13 cellular contexts compared by ENCODE assay signal in the genomic region with DNA sequence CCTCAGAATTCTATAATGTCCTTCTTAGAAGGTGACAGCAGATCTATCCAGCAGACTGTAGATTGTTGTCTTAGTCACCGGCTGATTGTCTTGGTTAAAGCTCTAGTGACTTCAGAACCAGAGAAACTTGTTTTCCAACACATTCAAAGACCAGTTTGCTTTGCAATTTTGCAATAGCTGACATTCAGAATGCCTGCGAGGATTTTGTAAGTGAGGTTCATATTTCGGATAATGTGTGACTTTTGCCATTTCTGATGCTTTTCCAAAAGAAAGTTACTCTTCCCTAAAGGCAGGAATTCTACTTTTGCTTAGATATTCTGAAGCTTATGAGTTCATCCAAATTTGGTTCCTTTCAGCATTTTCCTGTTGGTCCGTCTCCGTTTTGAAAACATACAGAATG. TPM values are rescaled to one million over a fixed set of nuclear protein-coding genes. Genes with fewer than 3 reads are reported as not detected.
DNase-seq lines count a peak whose midpoint lies in the region; ATAC-seq and TF ChIP-seq lines count a peak whose summit lies in the region.
"Had no signal": no experiment of that assay in that cellular context is flagged by ENCODE, and none has a peak within 500 bp of the region (broad histone marks: within the 10 kb centered on the region; RNA-seq: fewer than 3 reads in every experiment).

No MANE protein-coding gene starts in this region.

- TF ChIP-seq CTCF in RWPE1 (conservative IDR thresholded peaks at IDR 0.05; ENCODE audit: low read depth) (no peak), prostate gland (IDR thresholded peaks at IDR 0.05) (no peak)

- peak overlapping the region; percentile 53 for H3K27ac ChIP-seq in ACC112 (ENCODE audit: low read depth, low read length)
- H3K27ac ChIP-seq in RWPE1 = no peak overlapping the region
- H3K27ac ChIP-seq in prostate gland = peak overlapping the region; percentile 65 to 73
- H3K27ac ChIP-seq: BLaER1 treated with 17β-estradiol and CSF1 and Interleukin-3, amounts not matched to agents 10 nM and 100 nM had no signal

- POLR2A ChIA-PET in RWPE1 (lab: Yijun Ruan, JAX; ENCODE audit: low non-redundant PET) = no interaction called here

- H2AFZ ChIP-seq in ACC112 (ENCODE audit: low read length, unreplicated experiment) = peak overlapping the region; percentile 22

- H3K4me1 ChIP-seq in ACC112 (ENCODE audit: control insufficient read depth, insufficient read depth, low read length, unreplicated experiment) = peaks cover 15% of the 10 kb centered on the region
- H3K4me1 ChIP-seq in prostate gland (replicated peaks) = peaks cover 41% of the 10 kb centered on the region

- H3K4me3 ChIP-seq in ACC112 (ENCODE audit: low read depth, low read length) (peak overlapping the region; percentile 29; the same call in 1 of the 2 replicates), prostate gland (no peak overlapping the region)
- H3K4me3 ChIP-seq: BLaER1 treated with 17β-estradiol and CSF1 and Interleukin-3, amounts not matched to agents 10 nM and 100 nM; testis had no signal

- no peak for ATAC-seq in HG02571 (IDR thresholded peaks at IDR 0.05; ENCODE audit: unreplicated experiment)

- no peaks in the 10 kb centered on the region for H3K9me3 ChIP-seq in prostate gland
- H3K9me3 ChIP-seq: BLaER1 treated with 17β-estradiol and CSF1 and Interleukin-3, amounts not matched to agents 10 nM and 100 nM; testis had no signal

- CTCF ChIA-PET in RWPE1 (lab: Yijun Ruan, JAX) = no interaction called here

- intact Hi-C loops in prostate gland (cut with DNase I) = no loop called here

- 31% methylated on average over 5 of the region's 5 CpGs for WGBS in prostate gland

- no peak for TF ChIP-seq POLR2A in prostate gland (IDR thresholded peaks at IDR 0.05)

- H3K36me3 ChIP-seq in ACC112 (ENCODE audit: insufficient read depth, low read length) (no peaks in the 10 kb centered on the region), prostate gland (no peaks in the 10 kb centered on the region)

- no peaks in the 10 kb centered on the region for H3K79me2 ChIP-seq in ACC112 (ENCODE audit: control insufficient read depth, insufficient read depth, low read length, unreplicated experiment)

- no peaks in the 10 kb centered on the region for H3K27me3 ChIP-seq in ACC112 (ENCODE audit: insufficient read depth, low read length)
- no peaks in the 10 kb centered on the region for H3K27me3 ChIP-seq in prostate gland (replicated peaks; ENCODE audit: insufficient read depth)
- H3K27me3 ChIP-seq: BLaER1 treated with 17β-estradiol and CSF1 and Interleukin-3, amounts not matched to agents 10 nM and 100 nM; testis had no signal

- DNase-seq in RWPE1 (ENCODE audit: low spot score) = peak; percentile 45
- peak; percentile 86 for DNase-seq in fibroblast of gingiva (ENCODE audit: low read depth)
- peak; percentile 58 for DNase-seq in prostate gland (ENCODE audit: low spot score)
- DNase-seq in NOMO-1 treated with DMSO at 0.1 percent for 48 hours (lab: John Stamatoyannopoulos, UW; ENCODE audit: unreplicated experiment) = no peak
- DNase-seq in AML-193 (lab: John Stamatoyannopoulos, UW) = no peak
- no peak for DNase-seq in NCI-H2081 (lab: John Stamatoyannopoulos, UW)
- DNase-seq: naive B cell; NCI-H526; stimulated activated CD4-positive, alpha-beta T cell treated with anti-CD3 and anti-CD28 coated beads, Interleukin-4, amount 100 ng/mL, for 1 hour had no signal

RNA-seq across cellular contexts. Expression of a gene that starts 13.2 kb away (rescaled TPM):
- 100 to 1,000 TPM; 349 to 932 TPM for total RNA-seq in prostate gland

RNA-seq across cellular contexts. Expression of a gene that starts 21.4 kb away (rescaled TPM):
- 100 to 1,000 TPM in 1 of 2 donors, 10 to 100 TPM in 1; 44.1 to 151 TPM for total RNA-seq in prostate gland

RNA-seq across cellular contexts. Expression of a gene that starts 26.5 kb away (rescaled TPM):
- total RNA-seq in prostate gland = 10 to 100 TPM in 1 of 2 donors, 1 to 10 TPM in 1; 9.7 to 15.5 TPM

RNA-seq across cellular contexts. Expression of a gene that starts 38.2 kb away (rescaled TPM):
- 10 to 100 TPM; 34.7 to 71.9 TPM for total RNA-seq in prostate gland

RNA-seq across cellular contexts. Expression of a gene that starts 42.1 kb away (rescaled TPM):
- total RNA-seq in prostate gland = 1 to 10 TPM; 5.9 to 7.3 TPM

Comparison
In these comparisons a context has a peak if more than half of its experiments do, and no peak if none do; other contexts are left out.
1. DNase-seq: peak in RWPE1 (single experiment), fibroblast of gingiva (single experiment) and prostate gland (single experiment); none in NOMO-1 treated with DMSO at 0.1 percent for 48 hours (single experiment), AML-193 (0 of 2) and NCI-H2081 (0 of 2).